ENCODE assay signal across 20 cellular contexts in the genomic region with DNA sequence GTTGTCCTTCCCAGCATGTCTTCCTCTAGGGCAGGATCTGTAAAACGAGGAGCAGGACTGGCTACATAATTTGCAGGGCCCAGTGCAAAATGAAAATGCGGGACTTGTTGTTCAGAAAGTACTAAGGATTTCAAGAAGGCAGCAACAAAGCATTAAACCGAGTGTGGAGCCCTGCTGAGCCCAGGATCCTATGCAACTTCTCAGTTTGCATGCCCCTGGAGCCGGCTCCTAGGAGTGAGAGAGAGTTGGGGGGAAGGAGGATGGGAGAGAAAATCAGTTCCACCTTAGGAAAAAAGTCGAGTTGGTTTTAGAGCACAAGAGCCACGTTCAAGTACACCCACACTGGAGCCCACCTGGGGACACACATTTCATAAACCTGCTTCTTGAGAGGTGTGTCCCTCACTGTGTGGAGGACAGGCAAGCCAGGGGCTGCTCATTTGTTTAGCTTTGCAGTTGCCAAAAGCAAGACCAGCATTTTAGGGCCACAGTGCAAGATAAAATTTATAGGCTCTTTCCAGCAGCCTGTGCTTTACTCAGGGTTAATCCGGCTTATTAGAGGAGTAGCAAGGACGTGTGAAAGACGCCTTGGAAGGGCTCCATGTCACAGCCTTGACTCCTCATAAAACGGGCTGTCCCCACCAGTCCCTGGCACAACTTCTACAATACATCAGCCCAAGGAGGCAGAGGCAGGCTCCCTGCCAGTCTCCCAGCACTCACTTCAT.
DNase-seq lines count a peak whose midpoint lies in the region; ATAC-seq and TF ChIP-seq lines count a peak whose summit lies in the region.
"Had no signal": no experiment of that assay in that cellular context is flagged by ENCODE, and none has a peak within 500 bp of the region (broad histone marks: within the 10 kb centered on the region; RNA-seq: fewer than 3 reads in every experiment).

No MANE protein-coding gene starts in this region.

- H3K4me1 ChIP-seq in NT2/D1 (ENCODE audit: insufficient read depth, insufficient read length), result peaks cover 1% of the 10 kb centered on the region
- H3K4me1 ChIP-seq in neural progenitor cell, result peaks cover 38% of the 10 kb centered on the region
- H3K4me1 ChIP-seq in thyroid gland, result peaks cover 6% of the 10 kb centered on the region in 2 donors

- H3K9ac ChIP-seq in NT2/D1 (ENCODE audit: insufficient read length, low read depth) (peak overlapping the region; percentile 17), neural progenitor cell (no peak overlapping the region)

- H3K27me3 ChIP-seq in NT2/D1 (ENCODE audit: insufficient read depth, insufficient read length), result no peaks in the 10 kb centered on the region
- no peaks in the 10 kb centered on the region for H3K27me3 ChIP-seq in neural progenitor cell
- no peaks in the 10 kb centered on the region for H3K27me3 ChIP-seq in thyroid gland
- H3K27me3 ChIP-seq: breast epithelium, dorsolateral prefrontal cortex, transverse colon had no signal

- H3K9me3 ChIP-seq in NT2/D1 (ENCODE audit: insufficient read depth, low read length), result no peaks in the 10 kb centered on the region
- H3K9me3 ChIP-seq in neural progenitor cell (ENCODE audit: low read depth), result no peaks in the 10 kb centered on the region
- H3K9me3 ChIP-seq in thyroid gland, result no peaks in the 10 kb centered on the region
- H3K9me3 ChIP-seq: breast epithelium, transverse colon had no signal

- no peaks in the 10 kb centered on the region for H3K36me3 Mint-ChIP-seq in neural progenitor cell
- H3K36me3 Mint-ChIP-seq: activated naive CD4-positive, alpha-beta T cell treated with anti-CD3 and anti-CD28 coated beads, Interleukin-2, amount 50 U/mL, for 72 hours had no signal

- H3K79me2 ChIP-seq in neural progenitor cell (ENCODE audit: low read depth), result no peaks in the 10 kb centered on the region

- DNase-seq in NT2/D1 (ENCODE audit: low read depth, low spot score) (peak; percentile 20), head of caudate nucleus (peak in 25 of 42 donors; percentile 4 to 64 (median 35)), neural progenitor cell (ENCODE audit: low spot score) (peak; percentile 10), thyroid gland (peak; percentile 19 to 41), NCI-H1092 treated with DMSO at 0.1 percent for 48 hours (lab: John Stamatoyannopoulos, UW) (no peak)
- DNase-seq: activated CD4-positive, alpha-beta T cell treated with anti-CD3 and anti-CD28 coated beads, Interleukin-2, amount 50 U/mL, for 4 hours; activated T-cell treated with anti-CD3 and anti-CD28 coated beads, Interleukin-2, amount 50 U/mL, for 1 hour; H7; NCI-H1105; NK-92 treated with Interleukin-12 subunit alpha and Interleukin-12 subunit beta, amount 100 ng/mL, for 24 hours; occipital lobe; stimulated activated CD4-positive, alpha-beta T cell treated with anti-CD3 and anti-CD28 coated beads, Interleukin-4, amount 100 ng/mL, for 24 hours; stimulated activated CD8-positive, alpha-beta memory T cell treated with anti-CD3 and anti-CD28 coated beads, Interleukin-4, amount 100 ng/mL, for 48 hours; transverse colon had no signal

- TF ChIP-seq POLR2A in thyroid gland (IDR thresholded peaks at IDR 0.05), result no peak

- peak overlapping the region; percentile 32 for H3K27ac Mint-ChIP-seq in neural progenitor cell
- H3K27ac Mint-ChIP-seq: activated naive CD4-positive, alpha-beta T cell treated with anti-CD3 and anti-CD28 coated beads, Interleukin-2, amount 50 U/mL, for 72 hours had no signal

- H3K27ac ChIP-seq in neural progenitor cell, result no peak overlapping the region
- H3K27ac ChIP-seq in thyroid gland, result no peak overlapping the region
- H3K27ac ChIP-seq: dorsolateral prefrontal cortex, RWPE1 had no signal

- no peak overlapping the region for H3K4me3 Mint-ChIP-seq in neural progenitor cell

- intact Hi-C loops in head of caudate nucleus (cut with DNase I) (no loop called here), thyroid gland (cut with DNase I) (no loop called here)

- H3K36me3 ChIP-seq in NT2/D1 (ENCODE audit: insufficient read depth, insufficient read length, low read length), result no peaks in the 10 kb centered on the region
- H3K36me3 ChIP-seq in neural progenitor cell, result no peaks in the 10 kb centered on the region
- no peaks in the 10 kb centered on the region for H3K36me3 ChIP-seq in thyroid gland
- H3K36me3 ChIP-seq: breast epithelium, transverse colon had no signal

- WGBS in thyroid gland, 2 donors, result 53 to 58% methylated on average over 10 of the region's 10 CpGs

- peaks cover 6% of the 10 kb centered on the region for H3K9me3 Mint-ChIP-seq in neural progenitor cell
- H3K9me3 Mint-ChIP-seq: activated naive CD4-positive, alpha-beta T cell treated with anti-CD3 and anti-CD28 coated beads, Interleukin-2, amount 50 U/mL, for 72 hours had no signal

- peak overlapping the region; percentile 46 for H2AFZ ChIP-seq in neural progenitor cell (replicated peaks)

- H3K4me1 Mint-ChIP-seq in neural progenitor cell, result peaks cover 27% of the 10 kb centered on the region

- no peaks in the 10 kb centered on the region for H4K20me1 ChIP-seq in neural progenitor cell (ENCODE audit: low read depth)

- no peak for TF ChIP-seq CTCF in neural progenitor cell (IDR thresholded peaks at IDR 0.05)
- TF ChIP-seq CTCF in thyroid gland (IDR thresholded peaks at IDR 0.05), result no peak

- H3F3A ChIP-seq in neural progenitor cell (ENCODE audit: low read depth), result peaks cover 15% of the 10 kb centered on the region

- no peak overlapping the region for H3K4me3 ChIP-seq in NT2/D1 (ENCODE audit: insufficient read length, low read depth)
- no peak overlapping the region for H3K4me3 ChIP-seq in neural progenitor cell
- no peak overlapping the region for H3K4me3 ChIP-seq in thyroid gland (replicated peaks in 1 of 3)
- H3K4me3 ChIP-seq: breast epithelium, dorsolateral prefrontal cortex, transverse colon had no signal

- peak overlapping the region; percentile 21 for H3K4me2 ChIP-seq in neural progenitor cell

- H3K27me3 Mint-ChIP-seq in neural progenitor cell (ENCODE audit: insufficient read depth, low read depth), result peaks cover 8% of the 10 kb centered on the region

- ATAC-seq in GM18861 (IDR thresholded peaks at IDR 0.05; ENCODE audit: unreplicated experiment), result no peak
- ATAC-seq in GM19324 (IDR thresholded peaks at IDR 0.05; ENCODE audit: low FRiP score, unreplicated experiment), result no peak
- ATAC-seq: activated naive CD4-positive, alpha-beta T cell treated with anti-CD3 and anti-CD28 coated beads, Interleukin-2, amount 50 U/mL, for 72 hours had no signal
